In genomic region chr19:41408256-41408655, GRCh38 we compare ENCODE assay signal across 13 cellular contexts. TPM values are rescaled to one million over a fixed set of nuclear protein-coding genes. Genes with fewer than 3 reads are reported as not detected.
DNase-seq lines count a peak whose midpoint lies in the region; ATAC-seq, FAIRE-seq and TF ChIP-seq lines count a peak whose summit lies in the region.
"Had no signal": no experiment of that assay in that cellular context is flagged by ENCODE, and none has a peak within 500 bp of the region (broad histone marks: within the 10 kb centered on the region; RNA-seq: fewer than 3 reads in every experiment).

No MANE protein-coding gene starts in this region.

- in situ Hi-C loops in GM12878 (cut with MboI): no loop called here
- in situ Hi-C loops in mammary epithelial cell (cut with MboI; ENCODE audit: low sequenced_read_pairs in 2 of 2): no loop called here

- H3K4me3 ChIP-seq in GM12878: no peak overlapping the region
- H3K4me3 ChIP-seq in spleen: no peak overlapping the region
- no peak overlapping the region for H3K4me3 ChIP-seq in mammary epithelial cell (replicated peaks in 1 of 3; ENCODE audit: insufficient read depth in 1 of 3, low read depth in 2 of 3, low read length in 3 of 3)
- H3K4me3 ChIP-seq: esophagus muscularis mucosa had no signal

- RAD21 ChIA-PET in GM12878 (lab: Charles Lee; ENCODE audit: unreplicated experiment): interaction anchor here (0.6 to 1.3 kb wide), 7 partner anchors 19 to 589 kb away, joined by 3 to 4 read pairs (median 3); partner anchors contain the start of gene B9D2

- TF ChIP-seq POLR2A in GM12878 (IDR thresholded peaks at IDR 0.05; ENCODE audit: low read depth, low read length) (no peak), spleen (IDR thresholded peaks at IDR 0.05) (no peak)

- peak; percentile 71 for ATAC-seq in GM12878
- ATAC-seq: Panc1 had no signal

- no peak for FAIRE-seq in GM12878 (lab: Jason Lieb, UNC)

- TF ChIP-seq EP300 in GM12878 (IDR thresholded peaks at IDR 0.05; ENCODE audit: borderline replicate concordance in 1 of 2, control insufficient read depth in 1 of 2, low read depth in 2 of 2, low read length in 2 of 2): no peak

- DNase-seq in NOMO-1 (lab: John Stamatoyannopoulos, UW; ENCODE audit: unreplicated experiment in 2 of 2): peak; percentile 41 to 56
- no peak for DNase-seq in NOMO-1 treated with dmso at 0.1 percent for 144 hours (lab: John Stamatoyannopoulos, UW; ENCODE audit: unreplicated experiment)
- DNase-seq in Kasumi-1 (lab: John Stamatoyannopoulos, UW): peak; percentile 14 to 29
- no peak for DNase-seq in GM12878 (ENCODE audit: low read depth, low spot score)
- DNase-seq in spleen: no peak
- no peak for DNase-seq in mammary epithelial cell
- no peak for DNase-seq in GOT3 (lab: John Stamatoyannopoulos, UW)
- DNase-seq in T-helper 9 cell: no peak
- DNase-seq: activated naive CD8-positive, alpha-beta T cell treated with anti-CD3 and anti-CD28 coated beads, Interleukin-2, amount 10 ng/mL, durations not matched to agents 7 days and 5 days; NCI-H187 treated with DMSO at 0.1 percent for 48 hours; stimulated activated CD4-positive, alpha-beta T cell treated with anti-CD3 and anti-CD28 coated beads, Interleukin-15, amount 100 ng/mL, for 24 hours had no signal

- BruUV-seq in GM12878 (replicated peaks; lab: Mats Ljungman, UMichigan) (no TSS peak), mammary epithelial cell (replicated peaks; lab: Mats Ljungman, UMichigan) (no TSS peak)

- SMC1A ChIA-PET in GM12878 (lab: Charles Lee; ENCODE audit: uncharacterized antibody, unreplicated experiment): interaction anchor here (0.6 to 1.9 kb wide), 6 partner anchors 10 to 40 kb away, joined by 3 to 6 read pairs (median 4); partner anchors contain the start of gene DMAC2

- dilution Hi-C loops in mammary epithelial cell (cut with HindIII; ENCODE audit: low sequenced_read_pairs): no loop called here

- no peak overlapping the region for H3K9ac ChIP-seq in GM12878 (ENCODE audit: control insufficient read depth, insufficient read depth, low read length)
- H3K9ac ChIP-seq in mammary epithelial cell (ENCODE audit: insufficient read depth, low read length): no peak overlapping the region

- H3K79me2 ChIP-seq in GM12878 (ENCODE audit: control insufficient read depth, insufficient read depth, low read length): peaks cover 5% of the 10 kb centered on the region
- no peaks in the 10 kb centered on the region for H3K79me2 ChIP-seq in mammary epithelial cell (ENCODE audit: insufficient read depth, low read length)

- H3K9me3 ChIP-seq in GM12878 (replicated peaks; ENCODE audit: control insufficient read depth, insufficient read depth, low read length) (no peaks in the 10 kb centered on the region), spleen (no peaks in the 10 kb centered on the region), mammary epithelial cell (replicated peaks; ENCODE audit: insufficient read depth, low read length) (no peaks in the 10 kb centered on the region)
- H3K9me3 ChIP-seq: esophagus muscularis mucosa had no signal

- no peak overlapping the region for H3K4me2 ChIP-seq in GM12878 (ENCODE audit: control insufficient read depth, insufficient read depth)
- H3K4me2 ChIP-seq in mammary epithelial cell (ENCODE audit: insufficient read depth, low read depth, low read length): no peak overlapping the region

- TF ChIP-seq RAD21 in GM12878 (IDR thresholded peaks at IDR 0.05; ENCODE audit: insufficient read depth, low read depth, low read length): peak; percentile 30; the same call in 1 of the 2 replicates

- no peaks in the 10 kb centered on the region for H3K27me3 ChIP-seq in GM12878 (replicated peaks in 1 of 2; ENCODE audit: control insufficient read depth in 2 of 2, insufficient read depth in 2 of 2, low read length in 1 of 2)
- no peaks in the 10 kb centered on the region for H3K27me3 ChIP-seq in spleen (replicated peaks in 1 of 7)
- H3K27me3 ChIP-seq in mammary epithelial cell (ENCODE audit: insufficient read depth, low read length): no peaks in the 10 kb centered on the region
- H3K27me3 ChIP-seq: esophagus muscularis mucosa had no signal

- 33% methylated on average over 3 of the region's 4 CpGs for WGBS in GM12878 (ENCODE audit: insufficient coverage, insufficient replicate concordance, low lambda C conversion rate, missing lambda C conversion rate)
- 53 to 88% (median 59%) methylated on average over 4 of the region's 4 CpGs for WGBS in spleen, 5 donors
- 91% methylated on average over 4 of the region's 4 CpGs for WGBS in mammary epithelial cell (ENCODE audit: low coverage, missing lambda C conversion rate)

- H4K20me1 ChIP-seq in GM12878 (ENCODE audit: control insufficient read depth, insufficient read depth): no peaks in the 10 kb centered on the region
- H4K20me1 ChIP-seq in mammary epithelial cell (ENCODE audit: insufficient read depth, low read length): no peaks in the 10 kb centered on the region

- H3K4me1 ChIP-seq in GM12878 (ENCODE audit: control insufficient read depth, insufficient read depth, low read length): peaks cover 18% of the 10 kb centered on the region
- peaks cover 4 to 94% (median 43%) of the 10 kb centered on the region in 6 donors for H3K4me1 ChIP-seq in spleen
- H3K4me1 ChIP-seq in mammary epithelial cell (ENCODE audit: insufficient read depth, low read length): peaks cover 22% of the 10 kb centered on the region

- H3K27ac ChIP-seq in GM12878 (ENCODE audit: control insufficient read depth, insufficient read depth) (no peak overlapping the region), spleen (peak overlapping the region; percentile 7 to 88 (median 76)), mammary epithelial cell (ENCODE audit: insufficient read depth, low read depth, low read length) (no peak overlapping the region)

- intact Hi-C loops in GM12878 (cut with micrococcal nuclease; ENCODE audit: unreplicated experiment): no loop called here
- intact Hi-C loops in spleen (cut with DNase I; ENCODE audit: low total_unique reads): no loop called here
- intact Hi-C loops in mammary epithelial cell (cut with micrococcal nuclease): loop anchor here (2.0 kb wide), 1 partner anchor 19 kb away; the partner anchor contains the start of gene B3GNT8

- CTCF ChIA-PET in GM12878 (lab: Yijun Ruan, JAX): interaction anchor here (0.6 to 1.5 kb wide), 10 partner anchors 9 to 716 kb away, joined by 3 to 7 read pairs (median 4); partner anchors contain the start of gene DMAC2
- CTCF ChIA-PET in mammary epithelial cell (lab: Charles Lee; ENCODE audit: low non-redundant PET): no interaction called here

- POLR2A ChIA-PET in GM12878 (lab: Charles Lee): interaction anchor here (0.6 to 1.4 kb wide), 4 partner anchors 9 to 30 kb away, joined by 3 to 4 read pairs (median 4); no protein-coding TSS in a partner anchor

- H3K36me3 ChIP-seq in GM12878 (ENCODE audit: control insufficient read depth in 2 of 2, insufficient read depth in 2 of 2, low read length in 1 of 2): peaks cover 0 to 3% of the 10 kb centered on the region in 2 experiments; a peak in 3 of 4 replicates
- peaks cover 0 to 39% (median 19%) of the 10 kb centered on the region in 6 donors for H3K36me3 ChIP-seq in spleen
- no peaks in the 10 kb centered on the region for H3K36me3 ChIP-seq in mammary epithelial cell (ENCODE audit: insufficient read depth, low read length)

- H2AFZ ChIP-seq in GM12878 (ENCODE audit: control insufficient read depth, low read depth, low read length) (no peak overlapping the region), mammary epithelial cell (ENCODE audit: low read depth, low read length) (no peak overlapping the region)

- TF ChIP-seq CTCF in GM12878 (IDR thresholded peaks at IDR 0.05 in 2 of 3, conservative IDR thresholded peaks at IDR 0.05 in 1 of 3; ENCODE audit: control insufficient read depth in 2 of 3, extremely low read depth in 1 of 3, insufficient read depth in 1 of 3, low read depth in 3 of 3, low read length in 3 of 3) (peak in 2 of 3 experiments; percentile 35; a peak in 2 of 6 replicates), spleen (IDR thresholded peaks at IDR 0.05 in 8 of 11, conservative IDR thresholded peaks at IDR 0.05 in 3 of 11) (no peak), mammary epithelial cell (conservative IDR thresholded peaks at IDR 0.05 in 1 of 2, IDR thresholded peaks at IDR 0.05 in 1 of 2; ENCODE audit: extremely low read depth in 1 of 2, insufficient read depth in 1 of 2, low read depth in 1 of 2, low read length in 2 of 2) (no peak)

RNA-seq across cellular contexts. Expression of gene BCKDHA, which starts 10.6 kb away (rescaled TPM):
- 45.1 and 48.8 TPM in 2 replicates for total RNA-seq in GM12878 (2013; cell fraction: nucleolus; rRNA removed)
- 90.9 and 107 TPM in 2 replicates for total RNA-seq in GM12878 (2014; rRNA removed)
- total RNA-seq in GM12878 (2014; rRNA removed; fragmentation: Illumina TruSeq; extraction: Trizol): 19.2 and 23.9 TPM in 2 replicates
- total RNA-seq in GM12878 (2021): 33.5 and 41.7 TPM in 2 replicates
- polyA plus RNA-seq in GM12878 (2011; ENCODE audit: low read depth): 14.8 TPM
- 10.8 and 51.3 TPM in 2 replicates for polyA plus RNA-seq in GM12878 (2011; rRNA removed)
- 77.5 and 123 TPM in 2 replicates for polyA plus RNA-seq in GM12878 (2011; cell fraction: cytosol; rRNA removed)
- 139 and 153 TPM in 2 replicates for polyA plus RNA-seq in GM12878 (2011; cell fraction: nucleus; rRNA removed)
- polyA plus RNA-seq in GM12878 (2012): 64.0 and 79.5 TPM in 2 replicates
- polyA plus RNA-seq in GM12878 (2014; fragmentation: Illumina TruSeq; extraction: Trizol): 13.7 and 41.5 TPM in 2 replicates
- polyA plus RNA-seq in GM12878 (2014; fragmentation: Nextera tagmentation; extraction: Ambion mirVana): 10 to 100 TPM in 1 of 2 experiments, 1 to 10 TPM in 1; 9.9 to 28.7 TPM
- polyA plus RNA-seq in GM12878 (2014; rRNA removed): 68.1 and 73.1 TPM in 2 replicates
- polyA plus RNA-seq in GM12878 (2016; fragmentation: Nextera tagmentation; extraction: Ambion mirVana): 100 to 1,000 TPM in 1 of 2 experiments, 10 to 100 TPM in 1; 99.8 to 105 TPM
- 16.3 and 43.2 TPM in 2 replicates for polyA minus RNA-seq in GM12878 (2011; rRNA and poly(A)+ RNA removed)
- 26.5 and 33.1 TPM in 2 replicates for polyA minus RNA-seq in GM12878 (2011; cell fraction: cytosol; rRNA and poly(A)+ RNA removed)
- polyA minus RNA-seq in GM12878 (2011; cell fraction: nucleus; rRNA and poly(A)+ RNA removed): 27.3 and 31.9 TPM in 2 replicates
- total RNA-seq in spleen: 10 to 100 TPM; 10.3 to 55.6 (median 28.3) TPM
- polyA plus RNA-seq in spleen: 10 to 100 TPM; 28.0 to 34.9 (median 29.9) TPM
- total RNA-seq in mammary epithelial cell: 10 to 100 TPM; 13.5 to 36.5 TPM
- 25.1 TPM for polyA plus RNA-seq in mammary epithelial cell
- 27.0 TPM for polyA minus RNA-seq in mammary epithelial cell

RNA-seq across cellular contexts. Expression of gene EXOSC5, which starts 11.1 kb away (rescaled TPM):
- total RNA-seq in GM12878 (2013; cell fraction: nucleolus; rRNA removed): 18.8 and 27.0 TPM in 2 replicates
- total RNA-seq in GM12878 (2014; rRNA removed) (38.8 and 44.3 TPM in 2 replicates), GM12878 (2014; rRNA removed; fragmentation: Illumina TruSeq; extraction: Trizol) (28.1 and 30.7 TPM in 2 replicates), GM12878 (2021) (57.8 and 62.7 TPM in 2 replicates), spleen (10 to 100 TPM; 10.1 to 21.0 (median 14.0) TPM), mammary epithelial cell (10 to 100 TPM; 16.5 to 17.3 TPM)
- polyA plus RNA-seq in GM12878 (2011; ENCODE audit: low read depth): 21.5 TPM
- polyA plus RNA-seq in GM12878 (2011; rRNA removed) (26.0 and 61.0 TPM in 2 replicates), GM12878 (2014; fragmentation: Illumina TruSeq; extraction: Trizol) (2.5 and 15.8 TPM in 2 replicates), GM12878 (2014; fragmentation: Nextera tagmentation; extraction: Ambion mirVana) (10 to 100 TPM; 20.6 to 25.3 TPM), GM12878 (2014; rRNA removed) (74.2 and 88.9 TPM in 2 replicates), GM12878 (2016; fragmentation: Nextera tagmentation; extraction: Ambion mirVana) (100 to 1,000 TPM; 116 to 123 TPM), spleen (10 to 100 TPM; 32.1 to 53.8 (median 42.3) TPM), mammary epithelial cell (26.3 TPM)
- 87.8 and 129 TPM in 2 replicates for polyA plus RNA-seq in GM12878 (2011; cell fraction: cytosol; rRNA removed)
- 70.8 and 78.6 TPM in 2 replicates for polyA plus RNA-seq in GM12878 (2011; cell fraction: nucleus; rRNA removed)
- polyA plus RNA-seq in GM12878 (2012): 48.6 and 84.3 TPM in 2 replicates
- 14.6 and 32.7 TPM in 2 replicates for polyA minus RNA-seq in GM12878 (2011; rRNA and poly(A)+ RNA removed)
- polyA minus RNA-seq in GM12878 (2011; cell fraction: cytosol; rRNA and poly(A)+ RNA removed): 13.9 and 16.2 TPM in 2 replicates
- 14.7 and 20.0 TPM in 2 replicates for polyA minus RNA-seq in GM12878 (2011; cell fraction: nucleus; rRNA and poly(A)+ RNA removed)
- polyA minus RNA-seq in mammary epithelial cell: 26.2 TPM

RNA-seq across cellular contexts. Expression of gene B3GNT8, which starts 18.9 kb away (rescaled TPM):
- 0.24 TPM in 1 of 2 replicates, not detected in the other for total RNA-seq in GM12878 (2013; cell fraction: nucleolus; rRNA removed)
- total RNA-seq in GM12878 (2014; rRNA removed): 0.05 and 0.06 TPM in 2 replicates
- total RNA-seq in GM12878 (2014; rRNA removed; fragmentation: Illumina TruSeq; extraction: Trizol): not detected in 2 replicates
- 1.1 and 1.2 TPM in 2 replicates for total RNA-seq in GM12878 (2021)
- not detected for polyA plus RNA-seq in GM12878 (2011; ENCODE audit: low read depth)
- polyA plus RNA-seq in GM12878 (2011; rRNA removed): not detected in 2 replicates
- not detected in 2 replicates for polyA plus RNA-seq in GM12878 (2011; cell fraction: cytosol; rRNA removed)
- 0.09 and 0.15 TPM in 2 replicates for polyA plus RNA-seq in GM12878 (2011; cell fraction: nucleus; rRNA removed)
- polyA plus RNA-seq in GM12878 (2012): 0.35 and 0.50 TPM in 2 replicates
- 0.44 TPM in 1 of 2 replicates, not detected in the other for polyA plus RNA-seq in GM12878 (2014; fragmentation: Illumina TruSeq; extraction: Trizol)
- polyA plus RNA-seq in GM12878 (2014; fragmentation: Nextera tagmentation; extraction: Ambion mirVana): not detected
- 0.08 and 0.23 TPM in 2 replicates for polyA plus RNA-seq in GM12878 (2014; rRNA removed)
- under 1 TPM; 0.17 to 0.58 TPM for polyA plus RNA-seq in GM12878 (2016; fragmentation: Nextera tagmentation; extraction: Ambion mirVana)
- polyA minus RNA-seq in GM12878 (2011; rRNA and poly(A)+ RNA removed): not detected in 2 replicates
- polyA minus RNA-seq in GM12878 (2011; cell fraction: cytosol; rRNA and poly(A)+ RNA removed): not detected in 2 replicates
- polyA minus RNA-seq in GM12878 (2011; cell fraction: nucleus; rRNA and poly(A)+ RNA removed): not detected in 2 replicates
- total RNA-seq in spleen: 10 to 100 TPM in 6 of 7 donors, 1 to 10 TPM in 1; 7.0 to 30.3 (median 11.4) TPM
- polyA plus RNA-seq in spleen: 1 to 10 TPM; 1.8 to 9.8 (median 4.0) TPM
- total RNA-seq in mammary epithelial cell: 1 to 10 TPM; 5.2 to 5.8 TPM
- 0.93 TPM for polyA plus RNA-seq in mammary epithelial cell
- 0.67 TPM for polyA minus RNA-seq in mammary epithelial cell

RNA-seq across cellular contexts. Expression of gene DMAC2, which starts 31.5 kb away (rescaled TPM):
- 10.3 and 10.4 TPM in 2 replicates for total RNA-seq in GM12878 (2013; cell fraction: nucleolus; rRNA removed)
- total RNA-seq in GM12878 (2014; rRNA removed) (43.1 and 43.2 TPM in 2 replicates), GM12878 (2014; rRNA removed; fragmentation: Illumina TruSeq; extraction: Trizol) (30.4 and 35.3 TPM in 2 replicates), GM12878 (2021) (45.6 and 48.3 TPM in 2 replicates), spleen (10 to 100 TPM; 25.6 to 34.4 (median 30.4) TPM), mammary epithelial cell (10 to 100 TPM; 39.2 to 50.6 TPM)
- polyA plus RNA-seq in GM12878 (2011; ENCODE audit: low read depth): 20.5 TPM
- polyA plus RNA-seq in GM12878 (2011; rRNA removed) (34.0 and 42.2 TPM in 2 replicates), GM12878 (2014; fragmentation: Illumina TruSeq; extraction: Trizol) (17.9 and 38.1 TPM in 2 replicates), GM12878 (2014; fragmentation: Nextera tagmentation; extraction: Ambion mirVana) (10 to 100 TPM; 10.8 to 14.8 TPM), GM12878 (2014; rRNA removed) (52.7 and 57.2 TPM in 2 replicates), GM12878 (2016; fragmentation: Nextera tagmentation; extraction: Ambion mirVana) (10 to 100 TPM; 45.4 to 54.3 TPM), spleen (10 to 100 TPM; 19.2 to 36.5 (median 27.7) TPM), mammary epithelial cell (76.9 TPM)
- 74.4 and 76.4 TPM in 2 replicates for polyA plus RNA-seq in GM12878 (2011; cell fraction: cytosol; rRNA removed)
- polyA plus RNA-seq in GM12878 (2011; cell fraction: nucleus; rRNA removed): 39.3 and 47.7 TPM in 2 replicates
- polyA plus RNA-seq in GM12878 (2012): 31.8 and 38.7 TPM in 2 replicates
- 39.6 and 53.1 TPM in 2 replicates for polyA minus RNA-seq in GM12878 (2011; rRNA and poly(A)+ RNA removed)
- 20.3 and 20.7 TPM in 2 replicates for polyA minus RNA-seq in GM12878 (2011; cell fraction: cytosol; rRNA and poly(A)+ RNA removed)
- polyA minus RNA-seq in GM12878 (2011; cell fraction: nucleus; rRNA and poly(A)+ RNA removed): 5.3 and 8.1 TPM in 2 replicates
- 50.3 TPM for polyA minus RNA-seq in mammary epithelial cell

RNA-seq across cellular contexts. Expression of gene TMEM91, which starts 31.9 kb away (rescaled TPM):
- total RNA-seq in GM12878 (2013; cell fraction: nucleolus; rRNA removed): 9.0 and 12.0 TPM in 2 replicates
- total RNA-seq in GM12878 (2014; rRNA removed) (3.2 and 4.4 TPM in 2 replicates), GM12878 (2014; rRNA removed; fragmentation: Illumina TruSeq; extraction: Trizol) (2.1 and 3.0 TPM in 2 replicates), GM12878 (2021) (1.8 and 3.1 TPM in 2 replicates), spleen (10 to 100 TPM; 19.3 to 62.0 (median 23.5) TPM), mammary epithelial cell (1 to 10 TPM; 5.7 to 7.5 TPM)
- polyA plus RNA-seq in GM12878 (2011; ENCODE audit: low read depth): 3.1 TPM
- polyA plus RNA-seq in GM12878 (2011; rRNA removed) (1.6 and 2.9 TPM in 2 replicates), GM12878 (2014; fragmentation: Illumina TruSeq; extraction: Trizol) (1.6 and 2.5 TPM in 2 replicates), GM12878 (2014; fragmentation: Nextera tagmentation; extraction: Ambion mirVana) (1 to 10 TPM; 1.6 to 2.1 TPM), GM12878 (2014; rRNA removed) (5.2 and 5.5 TPM in 2 replicates), GM12878 (2016; fragmentation: Nextera tagmentation; extraction: Ambion mirVana) (1 to 10 TPM; 1.5 to 1.9 TPM), spleen (10 to 100 TPM; 13.4 to 37.1 (median 34.4) TPM), mammary epithelial cell (4.0 TPM)
- 4.0 and 5.1 TPM in 2 replicates for polyA plus RNA-seq in GM12878 (2011; cell fraction: cytosol; rRNA removed)
- 14.4 and 16.6 TPM in 2 replicates for polyA plus RNA-seq in GM12878 (2011; cell fraction: nucleus; rRNA removed)
- 7.3 and 7.5 TPM in 2 replicates for polyA plus RNA-seq in GM12878 (2012)
- 5.2 and 5.3 TPM in 2 replicates for polyA minus RNA-seq in GM12878 (2011; rRNA and poly(A)+ RNA removed)
- polyA minus RNA-seq in GM12878 (2011; cell fraction: cytosol; rRNA and poly(A)+ RNA removed): 2.3 and 3.4 TPM in 2 replicates
- 4.7 and 7.5 TPM in 2 replicates for polyA minus RNA-seq in GM12878 (2011; cell fraction: nucleus; rRNA and poly(A)+ RNA removed)
- polyA minus RNA-seq in mammary epithelial cell: 2.1 TPM

Comparison
In these comparisons a context has a peak if more than half of its experiments do, and no peak if none do; other contexts are left out.
1. DNase-seq: peak in NOMO-1 (2 of 2) and Kasumi-1 (2 of 2); none in NOMO-1 treated with dmso at 0.1 percent for 144 hours (single experiment), GM12878 (single experiment), spleen (single experiment), mammary epithelial cell (single experiment), GOT3 (single experiment) and T-helper 9 cell (single experiment).
2. H3K27ac ChIP-seq: peak in spleen (8 of 8); none in GM12878 (single experiment) and mammary epithelial cell (single experiment).
3. CTCF ChIP-seq: peak in GM12878 (2 of 3); none in spleen (0 of 11) and mammary epithelial cell (0 of 2).